In genomic region chr3:14818804-14819500, GRCh38 we compare ENCODE assay signal across 20 cellular contexts. TPM values are rescaled to one million over a fixed set of nuclear protein-coding genes. Genes with fewer than 3 reads are reported as not detected.
DNase-seq lines count a peak whose midpoint lies in the region; ATAC-seq and TF ChIP-seq lines count a peak whose summit lies in the region.
"Had no signal": no experiment of that assay in that cellular context is flagged by ENCODE, and none has a peak within 500 bp of the region (broad histone marks: within the 10 kb centered on the region; RNA-seq: fewer than 3 reads in every experiment).

Gene FGD5, plus strand, starts transcription at chr3:14818962. Its CDS starts 110 bp downstream, at chr3:14819072.

- ATAC-seq in upper lobe of left lung (ENCODE audit: low FRiP score in 2 of 2): no peak
- ATAC-seq in HG03196 (IDR thresholded peaks at IDR 0.05; ENCODE audit: unreplicated experiment): no peak
- ATAC-seq in activated naive CD4-positive, alpha-beta T cell treated with anti-CD3 and anti-CD28 coated beads, Interleukin-2, amount 50 U/mL, for 72 hours: no peak
- ATAC-seq: activated T-cell treated with anti-CD3 and anti-CD28 coated beads, Interleukin-2, amount 50 U/mL, for 4 hours; effector memory CD8-positive, alpha-beta T cell had no signal

- H3K9me3 ChIP-seq in ascending aorta: no peaks in the 10 kb centered on the region
- no peaks in the 10 kb centered on the region for H3K9me3 ChIP-seq in upper lobe of left lung

- DNase-seq in ascending aorta (ENCODE audit: low spot score in 2 of 2): no peak
- no peak for DNase-seq in cardiac septum (ENCODE audit: low spot score)
- DNase-seq in mucosa of gallbladder (ENCODE audit: low spot score): no peak
- peak in 1 of 2 donors; percentile 35 for DNase-seq in upper lobe of left lung
- DNase-seq in activated naive CD4-positive, alpha-beta T cell treated with anti-CD3 and anti-CD28 coated beads, Interleukin-2, amount 50 U/mL, for 72 hours (ENCODE audit: low spot score in 2 of 2): no peak
- no peak for DNase-seq in activated T-cell treated with anti-CD3 and anti-CD28 coated beads, Interleukin-2, amount 50 U/mL, for 24 hours
- DNase-seq: activated CD4-positive, CD25-positive, alpha-beta regulatory T cell; activated naive CD4-positive, alpha-beta T cell treated with anti-CD3 and anti-CD28 coated beads, Interleukin-2, amount 10 ng/mL, durations not matched to agents 7 days and 5 days; activated T-cell treated with anti-CD3 and anti-CD28 coated beads, Interleukin-2, amount 50 U/mL, for 4 hours; CD4-positive, alpha-beta memory T cell; effector memory CD8-positive, alpha-beta T cell; GF-D8; midbrain; NCI-H1436; NCI-H524 treated with DMSO at 0.1 percent for 48 hours; stimulated activated CD4-positive, alpha-beta T cell treated with anti-CD3 and anti-CD28 coated beads, Interleukin-4, amount 100 ng/mL, for 4 hours; T-helper 9 cell had no signal

- H3K27ac Mint-ChIP-seq in activated naive CD4-positive, alpha-beta T cell treated with anti-CD3 and anti-CD28 coated beads, Interleukin-2, amount 50 U/mL, for 72 hours: no peak within 1 kb of the TSS
- H3K27ac Mint-ChIP-seq in activated T-cell treated with anti-CD3 and anti-CD28 coated beads, Interleukin-2, amount 50 U/mL, for 24 hours: no peak within 1 kb of the TSS
- H3K27ac Mint-ChIP-seq: activated naive CD4-positive, alpha-beta T cell treated with anti-CD3 and anti-CD28 coated beads, Interleukin-2, amount 10 ng/mL, durations not matched to agents 7 days and 5 days; CD4-positive, alpha-beta memory T cell; effector memory CD8-positive, alpha-beta T cell had no signal

- H3K27ac ChIP-seq in ascending aorta: no peak within 1 kb of the TSS
- H3K27ac ChIP-seq in upper lobe of left lung: no peak within 1 kb of the TSS
- H3K27ac ChIP-seq: HL-60 had no signal

- no peaks in the 10 kb centered on the region for H3K4me1 Mint-ChIP-seq in activated T-cell treated with anti-CD3 and anti-CD28 coated beads, Interleukin-2, amount 50 U/mL, for 24 hours (ENCODE audit: low read depth)
- H3K4me1 Mint-ChIP-seq: activated naive CD4-positive, alpha-beta T cell treated with anti-CD3 and anti-CD28 coated beads, Interleukin-2, amount 10 ng/mL, durations not matched to agents 7 days and 5 days; CD4-positive, alpha-beta memory T cell had no signal

- 87 to 92% methylated on average over 24 to 25 of the region's 25 CpGs for WGBS in upper lobe of left lung, 2 donors

- no peak for TF ChIP-seq POLR2A in upper lobe of left lung (IDR thresholded peaks at IDR 0.05)

- no peak within 1 kb of the TSS for H3K4me3 Mint-ChIP-seq in activated T-cell treated with anti-CD3 and anti-CD28 coated beads, Interleukin-2, amount 50 U/mL, for 24 hours
- H3K4me3 Mint-ChIP-seq: activated naive CD4-positive, alpha-beta T cell treated with anti-CD3 and anti-CD28 coated beads, Interleukin-2, amount 10 ng/mL, durations not matched to agents 7 days and 5 days; activated T-cell treated with anti-CD3 and anti-CD28 coated beads, Interleukin-2, amount 50 U/mL, for 4 hours; CD4-positive, alpha-beta memory T cell; effector memory CD8-positive, alpha-beta T cell; neural crest cell had no signal

- intact Hi-C loops in ascending aorta (cut with DNase I): no loop called here
- intact Hi-C loops in cardiac septum (cut with DNase I): no loop called here

- no peaks in the 10 kb centered on the region for H3K9me3 Mint-ChIP-seq in activated naive CD4-positive, alpha-beta T cell treated with anti-CD3 and anti-CD28 coated beads, Interleukin-2, amount 50 U/mL, for 72 hours
- no peaks in the 10 kb centered on the region for H3K9me3 Mint-ChIP-seq in activated T-cell treated with anti-CD3 and anti-CD28 coated beads, Interleukin-2, amount 50 U/mL, for 24 hours
- H3K9me3 Mint-ChIP-seq: activated naive CD4-positive, alpha-beta T cell treated with anti-CD3 and anti-CD28 coated beads, Interleukin-2, amount 10 ng/mL, durations not matched to agents 7 days and 5 days; activated T-cell treated with anti-CD3 and anti-CD28 coated beads, Interleukin-2, amount 50 U/mL, for 4 hours; effector memory CD8-positive, alpha-beta T cell; neural crest cell had no signal

- H3K36me3 Mint-ChIP-seq in activated naive CD4-positive, alpha-beta T cell treated with anti-CD3 and anti-CD28 coated beads, Interleukin-2, amount 50 U/mL, for 72 hours: no peaks in the 10 kb centered on the region
- H3K36me3 Mint-ChIP-seq in activated T-cell treated with anti-CD3 and anti-CD28 coated beads, Interleukin-2, amount 50 U/mL, for 24 hours (ENCODE audit: low read depth): no peaks in the 10 kb centered on the region
- H3K36me3 Mint-ChIP-seq: activated naive CD4-positive, alpha-beta T cell treated with anti-CD3 and anti-CD28 coated beads, Interleukin-2, amount 10 ng/mL, durations not matched to agents 7 days and 5 days; CD4-positive, alpha-beta memory T cell had no signal

- peaks cover 31% of the 10 kb centered on the region for H3K27me3 Mint-ChIP-seq in activated T-cell treated with anti-CD3 and anti-CD28 coated beads, Interleukin-2, amount 50 U/mL, for 24 hours

- TF ChIP-seq CTCF in ascending aorta (IDR thresholded peaks at IDR 0.05): no peak
- no peak for TF ChIP-seq CTCF in upper lobe of left lung (IDR thresholded peaks at IDR 0.05)

- TF ChIP-seq EP300 in upper lobe of left lung (IDR thresholded peaks at IDR 0.05): no peak

- H3K4me1 ChIP-seq in ascending aorta (no peaks in the 10 kb centered on the region), upper lobe of left lung (peaks cover 16 to 25% (median 20%) of the 10 kb centered on the region in 4 donors)

- peaks cover 2 to 9% of the 10 kb centered on the region in 2 donors for H3K36me3 ChIP-seq in ascending aorta
- peaks cover 0 to 30% (median 15%) of the 10 kb centered on the region in 4 donors for H3K36me3 ChIP-seq in upper lobe of left lung

- H3K27me3 ChIP-seq in ascending aorta: no peaks in the 10 kb centered on the region
- no peaks in the 10 kb centered on the region for H3K27me3 ChIP-seq in upper lobe of left lung

- H3K4me3 ChIP-seq in ascending aorta (no peak within 1 kb of the TSS), upper lobe of left lung (no peak within 1 kb of the TSS)

RNA-seq across cellular contexts. Expression of gene FGD5, which starts in this region (rescaled TPM):
- total RNA-seq in ascending aorta (112 TPM), cardiac septum (15.6 TPM), mucosa of gallbladder (62.5 TPM), upper lobe of left lung (10 to 100 TPM; 26.8 to 90.4 (median 57.2) TPM)
- not detected for total RNA-seq in activated naive CD4-positive, alpha-beta T cell treated with anti-CD3 and anti-CD28 coated beads, Interleukin-2, amount 50 U/mL, for 72 hours

Comparison
In these comparisons a context has a peak if more than half of its experiments do, and no peak if none do; other contexts are left out.
1. RNA of gene FGD5 (total RNA-seq): 112 TPM in ascending aorta (single experiment), 62.5 TPM in mucosa of gallbladder (single experiment), 26.8 to 90.4 TPM in upper lobe of left lung and 15.6 TPM in cardiac septum (single experiment); not detected in activated naive CD4-positive, alpha-beta T cell treated with anti-CD3 and anti-CD28 coated beads, Interleukin-2, amount 50 U/mL, for 72 hours; every median in the first group is over 10 times any median in the second.